Comparison of ENCODE assay signal across 8 cellular contexts in genomic region chr2:68252407-68253210, GRCh38. TPM values are rescaled to one million over a fixed set of nuclear protein-coding genes. Genes with fewer than 3 reads are reported as not detected.
A peak's percentile ranks its signal among the peaks of the same experiment; 100 is the strongest.
DNase-seq lines count a peak whose midpoint lies in the region; ATAC-seq and TF ChIP-seq lines count a peak whose summit lies in the region.

TSS of gene PPP3R1 (minus strand) at chr2:68252532. CDS start at chr2:68252127, 405 bp downstream.

- peaks cover 34% of the 10 kb centered on the region for H4K20me1 ChIP-seq in Loucy (ENCODE audit: insufficient read depth, low read length, poor library complexity, severe bottlenecking)

- H3K27me3 ChIP-seq in Loucy (ENCODE audit: insufficient read depth, low read length, poor library complexity, severe bottlenecking): no peaks in the 10 kb centered on the region

- H3K4me3 Mint-ChIP-seq in natural killer cell: peak within 1 kb of the TSS; percentile 97

- peaks cover 28 to 41% of the 10 kb centered on the region in 2 donors for H3K4me1 Mint-ChIP-seq in natural killer cell

- H3K36me3 ChIP-seq in Loucy (ENCODE audit: insufficient read depth, low read length): no peaks in the 10 kb centered on the region

- peak within 1 kb of the TSS; percentile 83 for H3K4me3 ChIP-seq in Loucy (ENCODE audit: low read length, poor library complexity, severe bottlenecking)

- intact Hi-C loops in natural killer cell (cut with micrococcal nuclease): loop anchor here (1.0 to 5.0 kb wide), 3 partner anchors 95 to 134 kb away; partner anchors contain the start of genes PLEK and PNO1

- ATAC-seq in natural killer cell: peak; percentile 74 to 92 (median 83)

- peaks cover 4% of the 10 kb centered on the region; the same call in 1 of the 2 replicates for H3F3A ChIP-seq in Loucy (ENCODE audit: low read depth)

- H3K27me3 Mint-ChIP-seq in natural killer cell (ENCODE audit: low read depth in 2 of 2): peaks cover 0 to 3% of the 10 kb centered on the region in 2 donors

- H3K27ac Mint-ChIP-seq in natural killer cell: peak within 1 kb of the TSS in 1 of 2 donors; percentile 97

- H3K4me1 ChIP-seq in Loucy (ENCODE audit: insufficient read depth, low read length, poor library complexity, severe bottlenecking): peaks cover 59% of the 10 kb centered on the region

- H3K9me3 ChIP-seq in Loucy (ENCODE audit: insufficient read depth, low read depth, low read length): no peaks in the 10 kb centered on the region

- peaks cover 72% of the 10 kb centered on the region for H3K79me2 ChIP-seq in Loucy (ENCODE audit: insufficient read depth, low read length)

- no peaks in the 10 kb centered on the region for H3K9me3 Mint-ChIP-seq in natural killer cell

- peak within 1 kb of the TSS; percentile 99 for H3K4me2 ChIP-seq in Loucy (ENCODE audit: low read depth, low read length, poor library complexity, severe bottlenecking)

- H2AFZ ChIP-seq in Loucy (ENCODE audit: low read length): peak within 1 kb of the TSS; percentile 93

- H3K36me3 Mint-ChIP-seq in natural killer cell: peaks cover 8% of the 10 kb centered on the region

- H3K9ac ChIP-seq in Loucy (ENCODE audit: low read depth, low read length, poor library complexity, severe bottlenecking): peak within 1 kb of the TSS; percentile 95

- DNase-seq in EH (ENCODE audit: low read depth) (peak; percentile 96), H4 (ENCODE audit: low spot score) (peak; percentile 93), fibroblast of peridontal ligament (ENCODE audit: extremely low read depth) (peak; percentile 92), natural killer cell (peak; percentile 92)
- peak; percentile 93 for DNase-seq in activated T-helper 9 cell treated with anti-CD3 and anti-CD28 coated beads, Interleukin-2, amount 50 U/mL, for 16 hours (ENCODE audit: low read depth)
- peak; percentile 89 to 95 (median 92) for DNase-seq in stimulated activated naive CD4-positive, alpha-beta T cell (lab: John Stamatoyannopoulos, UW)

- TF ChIP-seq POLR2A in Raji (IDR thresholded peaks at IDR 0.05; ENCODE audit: insufficient read depth, low read depth, low read length): peak; percentile 95

- no peaks in the 10 kb centered on the region for H3K9me2 ChIP-seq in Loucy (replicated peaks; ENCODE audit: low read depth, low read length)

- TF ChIP-seq CTCF in Loucy (conservative IDR thresholded peaks at IDR 0.05; ENCODE audit: low read length) (no peak), natural killer cell (IDR thresholded peaks at IDR 0.05) (no peak)

RNA-seq across cellular contexts. Expression of gene PPP3R1, which starts in this region (rescaled TPM):
- total RNA-seq in H4 (2014; rRNA removed; shearing (Covaris generic)): 17.6 and 26.5 TPM in 2 replicates
- total RNA-seq in natural killer cell: 10 to 100 TPM; 77.8 to 86.2 (median 79.9) TPM

Comparison
In these comparisons a context has a peak if more than half of its experiments do, and no peak if none do; other contexts are left out.
1. Peak in every context shown above with its lines: DNase-seq, ATAC-seq and H3K4me3 ChIP-seq.